ENCODE assay signal across 12 cellular contexts in the genomic region with DNA sequence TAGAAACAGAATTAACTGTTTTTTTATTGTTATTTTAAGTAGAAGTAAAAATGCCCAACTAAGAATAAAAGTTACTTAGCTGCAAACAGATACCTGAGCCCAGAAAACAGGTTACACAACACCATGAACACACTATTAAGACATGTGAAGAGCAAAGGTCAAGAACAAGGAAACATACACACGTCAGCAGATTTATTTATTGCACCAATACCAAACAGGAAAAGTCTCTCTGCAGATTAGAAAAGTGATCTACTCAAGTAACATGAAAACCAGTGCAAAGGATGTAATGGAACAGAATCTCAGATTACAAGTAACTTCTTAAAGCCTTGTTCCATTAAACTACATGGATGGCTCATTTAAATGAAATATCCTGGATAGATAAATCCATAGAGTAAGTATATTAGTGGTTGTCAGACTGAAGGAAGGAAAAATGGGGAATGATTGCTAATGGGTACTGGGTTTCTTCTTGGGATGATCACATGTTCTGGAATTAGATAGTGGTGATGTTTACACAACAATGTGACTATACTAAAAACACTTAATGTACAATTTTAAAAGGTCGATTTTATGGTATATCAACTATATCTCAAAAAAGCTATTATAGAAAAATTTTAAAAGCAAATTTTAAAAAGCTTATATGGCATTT. TPM values are rescaled to one million over a fixed set of nuclear protein-coding genes. Genes with fewer than 3 reads are reported as not detected.
DNase-seq lines count a peak whose midpoint lies in the region; ATAC-seq, FAIRE-seq and TF ChIP-seq lines count a peak whose summit lies in the region.
"Had no signal": no experiment of that assay in that cellular context is flagged by ENCODE, and none has a peak within 500 bp of the region (broad histone marks: within the 10 kb centered on the region; RNA-seq: fewer than 3 reads in every experiment).

No MANE protein-coding gene starts in this region.

- no peak overlapping the region for H3K27ac ChIP-seq in ovary

- H3K4me1 ChIP-seq in ovary (ENCODE audit: insufficient read depth), result no peaks in the 10 kb centered on the region

- no peak for DNase-seq in D721Med (ENCODE audit: insufficient read length, low spot score)
- peak; percentile 48 for DNase-seq in NOMO-1 treated with DMSO at 0.1 percent for 48 hours (lab: John Stamatoyannopoulos, UW; ENCODE audit: unreplicated experiment)
- DNase-seq in epithelial cell of esophagus (ENCODE audit: low read depth), result peak; percentile 92
- no peak for DNase-seq in neural crest cell (ENCODE audit: low read depth, low spot score)
- DNase-seq in ovary, result no peak
- no peak for DNase-seq in stimulated activated CD4-positive, alpha-beta T cell treated with anti-CD3 and anti-CD28 coated beads, Interleukin-2, amount 100 ng/mL, for 24 hours
- no peak for DNase-seq in activated CD8-positive, alpha-beta memory T cell treated with anti-CD3 and anti-CD28 coated beads, Interleukin-2, amount 10 ng/mL, durations not matched to agents 7 days and 5 days
- DNase-seq: activated CD4-positive, alpha-beta T cell treated with anti-CD3 and anti-CD28 coated beads, Interleukin-2, amount 50 U/mL, for 1 hour; caudate nucleus had no signal

- no peak for TF ChIP-seq POLR2A in ovary (IDR thresholded peaks at IDR 0.05)

- TF ChIP-seq CTCF in D721Med (IDR thresholded peaks at IDR 0.05; ENCODE audit: insufficient read depth, missing control alignments), result no peak
- no peak for TF ChIP-seq CTCF in epithelial cell of esophagus (IDR thresholded peaks at IDR 0.05; ENCODE audit: insufficient read depth, low read depth, low read length, missing control alignments)
- no peak for TF ChIP-seq CTCF in neural crest cell (conservative IDR thresholded peaks at IDR 0.05)
- no peak for TF ChIP-seq CTCF in ovary (IDR thresholded peaks at IDR 0.05)

- no peaks in the 10 kb centered on the region for H3K27me3 Mint-ChIP-seq in neural crest cell (ENCODE audit: low read depth)
- no peaks in the 10 kb centered on the region for H3K27me3 Mint-ChIP-seq in activated CD8-positive, alpha-beta memory T cell treated with anti-CD3 and anti-CD28 coated beads, Interleukin-2, amount 10 ng/mL, durations not matched to agents 7 days and 5 days
- H3K27me3 Mint-ChIP-seq: stimulated activated memory B cell treated with anti-CD40 and anti-IgM and Interleukin-4, amounts not matched to agents 10 μg/mL and 1 μg/mL and 100 μg/mL, for 72 hours had no signal

- ATAC-seq in HG02970 (IDR thresholded peaks at IDR 0.05; ENCODE audit: low FRiP score, unreplicated experiment), result no peak
- ATAC-seq in activated CD8-positive, alpha-beta memory T cell treated with anti-CD3 and anti-CD28 coated beads, Interleukin-2, amount 10 ng/mL, durations not matched to agents 7 days and 5 days, result no peak
- ATAC-seq: Panc1; stimulated activated memory B cell treated with anti-CD40 and anti-IgM and Interleukin-4, amounts not matched to agents 10 μg/mL and 1 μg/mL and 100 μg/mL, for 72 hours had no signal

- H3K36me3 ChIP-seq in ovary, result no peaks in the 10 kb centered on the region

- H3K9me3 Mint-ChIP-seq in neural crest cell, result no peaks in the 10 kb centered on the region
- H3K9me3 Mint-ChIP-seq in activated CD8-positive, alpha-beta memory T cell treated with anti-CD3 and anti-CD28 coated beads, Interleukin-2, amount 10 ng/mL, durations not matched to agents 7 days and 5 days (ENCODE audit: low read depth), result no peaks in the 10 kb centered on the region
- H3K9me3 Mint-ChIP-seq: stimulated activated memory B cell treated with anti-CD40 and anti-IgM and Interleukin-4, amounts not matched to agents 10 μg/mL and 1 μg/mL and 100 μg/mL, for 72 hours had no signal

- H3K4me3 Mint-ChIP-seq in neural crest cell, result peak overlapping the region; percentile 7
- H3K4me3 Mint-ChIP-seq in activated CD8-positive, alpha-beta memory T cell treated with anti-CD3 and anti-CD28 coated beads, Interleukin-2, amount 10 ng/mL, durations not matched to agents 7 days and 5 days, result no peak overlapping the region
- H3K4me3 Mint-ChIP-seq: stimulated activated memory B cell treated with anti-CD40 and anti-IgM and Interleukin-4, amounts not matched to agents 10 μg/mL and 1 μg/mL and 100 μg/mL, for 72 hours had no signal

- 45 to 64% (median 57%) methylated on average over 2 of the region's 2 CpGs for WGBS in ovary, 3 donors

- no peaks in the 10 kb centered on the region for H3K9me3 ChIP-seq in ovary

- H3K4me3 ChIP-seq in epithelial cell of esophagus (ENCODE audit: low read length) (no peak overlapping the region), ovary (no peak overlapping the region)

- no peaks in the 10 kb centered on the region for H3K36me3 Mint-ChIP-seq in neural crest cell (ENCODE audit: low read depth)
- H3K36me3 Mint-ChIP-seq in activated CD8-positive, alpha-beta memory T cell treated with anti-CD3 and anti-CD28 coated beads, Interleukin-2, amount 10 ng/mL, durations not matched to agents 7 days and 5 days, result peaks cover 32% of the 10 kb centered on the region

- no peaks in the 10 kb centered on the region for H3K27me3 ChIP-seq in ovary

- intact Hi-C loops in ovary (cut with DNase I), result no loop called here

- no peak overlapping the region for H3K27ac Mint-ChIP-seq in neural crest cell (ENCODE audit: unreplicated experiment)
- no peak overlapping the region for H3K27ac Mint-ChIP-seq in activated CD8-positive, alpha-beta memory T cell treated with anti-CD3 and anti-CD28 coated beads, Interleukin-2, amount 10 ng/mL, durations not matched to agents 7 days and 5 days
- H3K27ac Mint-ChIP-seq: stimulated activated memory B cell treated with anti-CD40 and anti-IgM and Interleukin-4, amounts not matched to agents 10 μg/mL and 1 μg/mL and 100 μg/mL, for 72 hours had no signal

- no peak for TF ChIP-seq EP300 in ovary (IDR thresholded peaks at IDR 0.05)

- CTCF ChIA-PET in activated CD8-positive, alpha-beta memory T cell treated with anti-CD3 and anti-CD28 coated beads, Interleukin-2, amount 10 ng/mL, durations not matched to agents 7 days and 5 days (lab: Charles Lee), result interaction anchor here (0.7 kb wide), 1 partner anchor 24 kb away, joined by 3 read pairs; no protein-coding TSS in a partner anchor

- FAIRE-seq in D721Med (lab: Jason Lieb, UNC), result peak; percentile 11

- H3K4me1 Mint-ChIP-seq in neural crest cell, result peaks cover 4% of the 10 kb centered on the region
- peaks cover 23% of the 10 kb centered on the region for H3K4me1 Mint-ChIP-seq in activated CD8-positive, alpha-beta memory T cell treated with anti-CD3 and anti-CD28 coated beads, Interleukin-2, amount 10 ng/mL, durations not matched to agents 7 days and 5 days

RNA-seq across cellular contexts. Expression of gene SAR1B, which starts 6.1 kb away (rescaled TPM):
- total RNA-seq in neural crest cell, result 33.5 and 34.3 TPM in 2 replicates
- 10 to 100 TPM; 19.0 to 56.3 (median 41.8) TPM for total RNA-seq in ovary
- 10 to 100 TPM; 10.5 to 31.3 TPM for polyA plus RNA-seq in ovary
- 10 to 100 TPM; 41.1 to 61.8 TPM for total RNA-seq in activated CD8-positive, alpha-beta memory T cell treated with anti-CD3 and anti-CD28 coated beads, Interleukin-2, amount 10 ng/mL, durations not matched to agents 7 days and 5 days

RNA-seq across cellular contexts. Expression of gene SEC24A, which starts 22.1 kb away (rescaled TPM):
- 21.6 and 22.2 TPM in 2 replicates for total RNA-seq in neural crest cell
- total RNA-seq in ovary, result 10 to 100 TPM; 11.2 to 22.3 (median 17.5) TPM
- 10 to 100 TPM in 1 of 2 donors, 1 to 10 TPM in 1; 5.0 to 11.6 TPM for polyA plus RNA-seq in ovary
- 10 to 100 TPM; 19.8 to 25.2 TPM for total RNA-seq in activated CD8-positive, alpha-beta memory T cell treated with anti-CD3 and anti-CD28 coated beads, Interleukin-2, amount 10 ng/mL, durations not matched to agents 7 days and 5 days

Comparison
In these comparisons a context has a peak if more than half of its experiments do, and no peak if none do; other contexts are left out.
1. DNase-seq: peak in NOMO-1 treated with DMSO at 0.1 percent for 48 hours (single experiment) and epithelial cell of esophagus (single experiment); none in D721Med (single experiment), neural crest cell (single experiment), ovary (0 of 5), stimulated activated CD4-positive, alpha-beta T cell treated with anti-CD3 and anti-CD28 coated beads, Interleukin-2, amount 100 ng/mL, for 24 hours (0 of 2) and activated CD8-positive, alpha-beta memory T cell treated with anti-CD3 and anti-CD28 coated beads, Interleukin-2, amount 10 ng/mL, durations not matched to agents 7 days and 5 days (single experiment).